In the genomic region with DNA sequence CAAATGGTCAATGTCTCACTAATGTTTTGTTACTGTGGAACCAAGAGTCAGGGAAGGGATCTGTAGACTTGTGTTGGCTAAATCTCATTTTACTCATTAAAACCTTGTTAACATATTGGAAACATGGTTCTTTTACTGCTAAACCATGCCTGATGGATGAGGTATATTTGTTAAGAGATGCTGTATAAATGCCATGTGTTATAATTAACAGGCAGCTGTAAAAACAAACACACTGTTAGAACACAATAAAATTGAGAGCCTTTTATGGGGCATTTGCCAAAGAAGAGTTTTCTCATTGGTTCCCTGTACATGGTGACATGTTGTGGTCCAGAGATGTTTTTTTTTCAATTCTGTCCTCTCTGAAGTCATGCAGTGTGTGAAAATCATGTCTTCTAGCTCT, we compare ENCODE assay signal across 16 cellular contexts.
A peak's percentile ranks its signal among the peaks of the same experiment; 100 is the strongest.
DNase-seq lines count a peak whose midpoint lies in the region; ATAC-seq and TF ChIP-seq lines count a peak whose summit lies in the region.
"Had no signal": no experiment of that assay in that cellular context is flagged by ENCODE, and none has a peak within 500 bp of the region (broad histone marks: within the 10 kb centered on the region; RNA-seq: fewer than 3 reads in every experiment).

No MANE protein-coding gene starts in this region.

- DNase-seq in Caco-2, result no peak
- peak; percentile 70 for DNase-seq in NCI-H1092 treated with DMSO at 0.1 percent for 48 hours (lab: John Stamatoyannopoulos, UW)
- peak; percentile 80 for DNase-seq in NCI-H774 (lab: John Stamatoyannopoulos, UW)
- no peak for DNase-seq in mucosa of descending colon
- DNase-seq in activated T-cell treated with anti-CD3 and anti-CD28 coated beads, Interleukin-2, amount 50 U/mL, for 72 hours, result no peak
- DNase-seq in chondrocyte (ENCODE audit: low spot score), result no peak
- DNase-seq in NCI-H446 treated with DMSO at 0.1 percent for 48 hours (lab: John Stamatoyannopoulos, UW), result no peak
- DNase-seq in T-cell, result no peak
- DNase-seq: activated CD4-positive, alpha-beta T cell treated with anti-CD3 and anti-CD28 coated beads for 36 hours; activated naive CD8-positive, alpha-beta T cell treated with anti-CD3 and anti-CD28 coated beads, Interleukin-2, amount 10 ng/mL, durations not matched to agents 7 days and 5 days; activated T-cell treated with anti-CD3 and anti-CD28 coated beads, Interleukin-2, amount 50 U/mL, for 24 hours; DMS53; islet precursor cell; NCI-H526 treated with DMSO at 0.1 percent for 48 hours; spleen; stimulated activated naive CD8-positive, alpha-beta T cell treated with anti-CD3 and anti-CD28 coated beads, Interleukin-15, Interleukin-2, amounts not matched to agents 100 U/mL and 50 U/mL, for 24 hours had no signal

- no TSS peak for BruUV-seq in Caco-2 (replicated peaks; lab: Mats Ljungman, UMichigan)

- no peaks in the 10 kb centered on the region for H3K27me3 ChIP-seq in Caco-2 (replicated peaks; ENCODE audit: control insufficient read depth, insufficient read depth, low read length)
- H3K27me3 ChIP-seq: spleen had no signal

- H3K9me3 ChIP-seq in Caco-2 (peaks cover 2% of the 10 kb centered on the region), mucosa of descending colon (no peaks in the 10 kb centered on the region)
- H3K9me3 ChIP-seq: spleen had no signal

- H3K9me3 Mint-ChIP-seq in Caco-2 (ENCODE audit: unreplicated experiment) (no peaks in the 10 kb centered on the region), chondrocyte (ENCODE audit: low read depth) (no peaks in the 10 kb centered on the region), T-cell (no peaks in the 10 kb centered on the region)
- no peaks in the 10 kb centered on the region for H3K9me3 Mint-ChIP-seq in activated T-cell treated with anti-CD3 and anti-CD28 coated beads, Interleukin-2, amount 50 U/mL, for 72 hours
- H3K9me3 Mint-ChIP-seq: activated naive CD8-positive, alpha-beta T cell treated with anti-CD3 and anti-CD28 coated beads, Interleukin-2, amount 10 ng/mL, durations not matched to agents 7 days and 5 days; activated T-cell treated with anti-CD3 and anti-CD28 coated beads, Interleukin-2, amount 50 U/mL, for 24 hours had no signal

- intact Hi-C loops in Caco-2 (cut with micrococcal nuclease; ENCODE audit: unreplicated experiment) (no loop called here), mucosa of descending colon (cut with DNase I, micrococcal nuclease) (no loop called here)

- POLR2A ChIA-PET in Caco-2 (lab: Charles Lee) (no interaction called here), T-cell (lab: Charles Lee) (no interaction called here)

- TF ChIP-seq CTCF in Caco-2 (IDR thresholded peaks at IDR 0.05; ENCODE audit: insufficient read depth in 1 of 2, low read depth in 1 of 2, low read length in 1 of 2, severe bottlenecking in 1 of 2, unreplicated experiment in 1 of 2), result no peak
- no peak for TF ChIP-seq CTCF in mucosa of descending colon (IDR thresholded peaks at IDR 0.05)
- no peak for TF ChIP-seq CTCF in chondrocyte (IDR thresholded peaks at IDR 0.05)

- no peak overlapping the region for H3K4me3 ChIP-seq in Caco-2 (ENCODE audit: low read depth, low read length)
- H3K4me3 ChIP-seq in mucosa of descending colon, result no peak overlapping the region
- H3K4me3 ChIP-seq: spleen had no signal

- H3K4me3 Mint-ChIP-seq in Caco-2 (ENCODE audit: unreplicated experiment) (no peak overlapping the region), chondrocyte (ENCODE audit: unreplicated experiment) (no peak overlapping the region), T-cell (no peak overlapping the region)
- H3K4me3 Mint-ChIP-seq in activated T-cell treated with anti-CD3 and anti-CD28 coated beads, Interleukin-2, amount 50 U/mL, for 72 hours, result no peak overlapping the region
- H3K4me3 Mint-ChIP-seq: activated CD4-positive, alpha-beta T cell treated with anti-CD3 and anti-CD28 coated beads for 36 hours; activated naive CD8-positive, alpha-beta T cell treated with anti-CD3 and anti-CD28 coated beads, Interleukin-2, amount 10 ng/mL, durations not matched to agents 7 days and 5 days; activated T-cell treated with anti-CD3 and anti-CD28 coated beads, Interleukin-2, amount 50 U/mL, for 24 hours had no signal

- H3K36me3 ChIP-seq in Caco-2 (ENCODE audit: control insufficient read depth, insufficient read depth, low read length), result no peaks in the 10 kb centered on the region; the same call in 1 of the 2 replicates
- no peaks in the 10 kb centered on the region for H3K36me3 ChIP-seq in mucosa of descending colon (ENCODE audit: low read depth)

- CTCF ChIA-PET in Caco-2 (lab: Charles Lee), result no interaction called here
- CTCF ChIA-PET in T-cell (lab: Charles Lee), result no interaction called here

- peak overlapping the region; percentile 71 for H3K27ac Mint-ChIP-seq in Caco-2 (ENCODE audit: unreplicated experiment)
- no peak overlapping the region for H3K27ac Mint-ChIP-seq in activated T-cell treated with anti-CD3 and anti-CD28 coated beads, Interleukin-2, amount 50 U/mL, for 72 hours
- H3K27ac Mint-ChIP-seq in chondrocyte (ENCODE audit: unreplicated experiment), result no peak overlapping the region
- H3K27ac Mint-ChIP-seq in T-cell, result no peak overlapping the region
- H3K27ac Mint-ChIP-seq: activated CD4-positive, alpha-beta T cell treated with anti-CD3 and anti-CD28 coated beads for 36 hours; activated naive CD8-positive, alpha-beta T cell treated with anti-CD3 and anti-CD28 coated beads, Interleukin-2, amount 10 ng/mL, durations not matched to agents 7 days and 5 days had no signal

- H3K27me3 Mint-ChIP-seq in Caco-2 (ENCODE audit: insufficient read depth, unreplicated experiment) (no peaks in the 10 kb centered on the region), chondrocyte (ENCODE audit: low read depth) (no peaks in the 10 kb centered on the region), T-cell (no peaks in the 10 kb centered on the region)
- H3K27me3 Mint-ChIP-seq in activated T-cell treated with anti-CD3 and anti-CD28 coated beads, Interleukin-2, amount 50 U/mL, for 72 hours (ENCODE audit: low read depth), result no peaks in the 10 kb centered on the region
- H3K27me3 Mint-ChIP-seq: activated CD4-positive, alpha-beta T cell treated with anti-CD3 and anti-CD28 coated beads for 36 hours; activated naive CD8-positive, alpha-beta T cell treated with anti-CD3 and anti-CD28 coated beads, Interleukin-2, amount 10 ng/mL, durations not matched to agents 7 days and 5 days; activated T-cell treated with anti-CD3 and anti-CD28 coated beads, Interleukin-2, amount 50 U/mL, for 24 hours had no signal

- H3K36me3 Mint-ChIP-seq in Caco-2 (ENCODE audit: insufficient read depth, unreplicated experiment) (peaks cover 33% of the 10 kb centered on the region), chondrocyte (ENCODE audit: low read depth) (peaks cover 8% of the 10 kb centered on the region), T-cell (peaks cover 26% of the 10 kb centered on the region)
- peaks cover 0 to 3% of the 10 kb centered on the region in 2 donors for H3K36me3 Mint-ChIP-seq in activated T-cell treated with anti-CD3 and anti-CD28 coated beads, Interleukin-2, amount 50 U/mL, for 72 hours (ENCODE audit: insufficient read depth in 2 of 2)

- peak; percentile 72 for ATAC-seq in mucosa of descending colon
- no peak for ATAC-seq in activated T-cell treated with anti-CD3 and anti-CD28 coated beads, Interleukin-2, amount 50 U/mL, for 72 hours (replicated peaks in 1 of 2)
- ATAC-seq in T-cell (replicated peaks in 1 of 4), result no peak
- ATAC-seq: activated CD4-positive, alpha-beta T cell treated with anti-CD3 and anti-CD28 coated beads for 36 hours; stimulated activated naive CD8-positive, alpha-beta T cell treated with anti-CD3 and anti-CD28 coated beads, Interleukin-15, Interleukin-2, amounts not matched to agents 100 U/mL and 50 U/mL, for 24 hours had no signal

- H3K4me1 Mint-ChIP-seq in Caco-2 (ENCODE audit: low read depth, unreplicated experiment) (peaks cover 13% of the 10 kb centered on the region), chondrocyte (ENCODE audit: low read depth) (no peaks in the 10 kb centered on the region), T-cell (peaks cover 12 to 17% (median 16%) of the 10 kb centered on the region in 3 donors)
- H3K4me1 Mint-ChIP-seq in activated T-cell treated with anti-CD3 and anti-CD28 coated beads, Interleukin-2, amount 50 U/mL, for 72 hours (ENCODE audit: low read depth), result peaks cover 26% of the 10 kb centered on the region

- H3K4me1 ChIP-seq in Caco-2 (peaks cover 37% of the 10 kb centered on the region), mucosa of descending colon (ENCODE audit: low read depth) (no peaks in the 10 kb centered on the region)

Comparison
In these comparisons a context has a peak if more than half of its experiments do, and no peak if none do; other contexts are left out.
1. DNase-seq: peak in NCI-H1092 treated with DMSO at 0.1 percent for 48 hours (single experiment) and NCI-H774 (single experiment); none in Caco-2 (0 of 2), mucosa of descending colon (0 of 3), activated T-cell treated with anti-CD3 and anti-CD28 coated beads, Interleukin-2, amount 50 U/mL, for 72 hours (0 of 2), chondrocyte (single experiment), NCI-H446 treated with DMSO at 0.1 percent for 48 hours (single experiment) and T-cell (0 of 34).